Comparison of ENCODE assay signal across 8 cellular contexts in the genomic region with DNA sequence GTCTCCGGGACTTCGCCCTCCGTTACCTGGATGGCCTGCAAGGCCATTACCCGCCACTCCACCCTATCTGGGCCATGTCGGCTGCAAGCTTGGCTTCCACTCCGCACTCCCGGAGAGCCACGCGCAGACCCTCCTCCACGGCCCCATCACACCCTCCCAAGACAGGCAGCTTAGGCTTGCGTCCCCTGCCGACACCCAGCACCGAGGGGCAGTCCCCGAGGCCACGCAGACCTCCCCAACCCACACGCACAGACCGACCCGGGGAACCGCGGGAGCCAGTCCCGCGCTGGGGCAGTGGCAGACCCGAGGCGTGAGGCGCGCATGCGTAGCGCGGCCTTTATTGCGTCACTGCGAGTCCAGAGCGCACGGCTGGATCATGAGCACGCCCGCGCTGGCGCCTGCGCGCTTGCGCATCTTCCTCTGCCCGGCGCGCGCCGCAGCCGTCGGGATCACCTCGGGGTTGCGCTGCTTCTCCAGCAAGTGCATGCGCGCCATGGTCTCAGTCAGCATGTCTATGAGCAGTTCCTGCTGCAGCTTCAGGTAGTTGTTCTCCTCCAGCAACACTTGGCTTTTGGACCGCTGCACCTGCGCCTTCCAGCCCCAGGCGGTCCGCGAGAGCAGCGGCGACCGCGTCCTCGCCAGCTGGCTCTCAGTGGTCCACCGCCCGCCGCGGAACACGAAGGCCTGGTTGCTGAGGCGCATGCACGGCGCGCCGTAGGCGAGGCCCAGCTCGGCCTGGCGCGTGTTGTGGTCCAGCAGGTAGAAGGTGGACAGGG. TPM values are rescaled to one million over a fixed set of nuclear protein-coding genes. Genes with fewer than 3 reads are reported as not detected.
DNase-seq lines count a peak whose midpoint lies in the region; ATAC-seq lines count a peak whose summit lies in the region.

No MANE protein-coding gene starts in this region.

- H3K4me1 Mint-ChIP-seq in activated CD4-positive, alpha-beta T cell treated with anti-CD3 and anti-CD28 coated beads, Interleukin-2, amount 10 ng/mL, durations not matched to agents 7 days and 5 days, result peaks cover 33% of the 10 kb centered on the region

- ATAC-seq in GM19328 (IDR thresholded peaks at IDR 0.05; ENCODE audit: unreplicated experiment), result peak; percentile 93
- ATAC-seq in HG03460 (IDR thresholded peaks at IDR 0.05; ENCODE audit: unreplicated experiment), result peak; percentile 83
- ATAC-seq in left lobe of liver, result peak; percentile 86

- H4K20me1 ChIP-seq in BLaER1, result no peaks in the 10 kb centered on the region; the same call in 1 of the 2 replicates

- H3K9me3 ChIP-seq in BLaER1, result no peaks in the 10 kb centered on the region

- peaks cover 45% of the 10 kb centered on the region for H3K4me1 ChIP-seq in BLaER1

- H3K9ac ChIP-seq in BLaER1, result peak overlapping the region; percentile 92

- POLR2A ChIA-PET in activated CD4-positive, alpha-beta T cell treated with anti-CD3 and anti-CD28 coated beads, Interleukin-2, amount 10 ng/mL, durations not matched to agents 7 days and 5 days (lab: Charles Lee), result interaction anchor here (1.1 kb wide), 1 partner anchor 9 kb away, joined by 4 read pairs; no protein-coding TSS in a partner anchor

- H3K36me3 ChIP-seq in BLaER1, result no peaks in the 10 kb centered on the region

- peak overlapping the region; percentile 94 for H3K4me2 ChIP-seq in BLaER1

- peaks cover 29% of the 10 kb centered on the region for H3K36me3 Mint-ChIP-seq in activated CD4-positive, alpha-beta T cell treated with anti-CD3 and anti-CD28 coated beads, Interleukin-2, amount 10 ng/mL, durations not matched to agents 7 days and 5 days (ENCODE audit: low read depth)

- H3K27me3 Mint-ChIP-seq in activated CD4-positive, alpha-beta T cell treated with anti-CD3 and anti-CD28 coated beads, Interleukin-2, amount 10 ng/mL, durations not matched to agents 7 days and 5 days, result no peaks in the 10 kb centered on the region

- peak; percentile 82 to 92 for DNase-seq in NCI-H526 (lab: John Stamatoyannopoulos, UW)
- DNase-seq in activated CD4-positive, alpha-beta T cell treated with anti-CD3 and anti-CD28 coated beads, Interleukin-2, amount 10 ng/mL, durations not matched to agents 7 days and 5 days, result peak; percentile 94
- peak; percentile 69 for DNase-seq in cortex of kidney (lab: John Stamatoyannopoulos, UW)
- peak; percentile 98 for DNase-seq in left lobe of liver (ENCODE audit: low spot score)
- peak; percentile 95 for DNase-seq in stimulated activated CD4-positive, alpha-beta T cell treated with anti-CD3 and anti-CD28 coated beads, Interleukin-1b, Interleukin-23, amount 100 ng/mL, for 48 hours

- CTCF ChIA-PET in activated CD4-positive, alpha-beta T cell treated with anti-CD3 and anti-CD28 coated beads, Interleukin-2, amount 10 ng/mL, durations not matched to agents 7 days and 5 days (lab: Charles Lee), result interaction anchor here (1.3 to 5.1 kb wide), 4 partner anchors 9 to 18 kb away, joined by 4 to 31 read pairs (median 16); no protein-coding TSS in a partner anchor

- H3K4me3 ChIP-seq in BLaER1, result peak overlapping the region; percentile 87

- H3K4me3 Mint-ChIP-seq in activated CD4-positive, alpha-beta T cell treated with anti-CD3 and anti-CD28 coated beads, Interleukin-2, amount 10 ng/mL, durations not matched to agents 7 days and 5 days, result peak overlapping the region; percentile 99

- peak overlapping the region; percentile 99 for H3K27ac Mint-ChIP-seq in activated CD4-positive, alpha-beta T cell treated with anti-CD3 and anti-CD28 coated beads, Interleukin-2, amount 10 ng/mL, durations not matched to agents 7 days and 5 days

- H3K27me3 ChIP-seq in BLaER1, result no peaks in the 10 kb centered on the region; the same call in 1 of the 2 replicates

- H3K9me3 Mint-ChIP-seq in activated CD4-positive, alpha-beta T cell treated with anti-CD3 and anti-CD28 coated beads, Interleukin-2, amount 10 ng/mL, durations not matched to agents 7 days and 5 days, result no peaks in the 10 kb centered on the region

- peak overlapping the region; percentile 92 for H3K27ac ChIP-seq in BLaER1

RNA-seq across cellular contexts. Expression of a gene that starts 2.4 kb away (rescaled TPM):
- under 1 TPM; 0.35 to 0.44 TPM for total RNA-seq in activated CD4-positive, alpha-beta T cell treated with anti-CD3 and anti-CD28 coated beads, Interleukin-2, amount 10 ng/mL, durations not matched to agents 7 days and 5 days
- total RNA-seq in left lobe of liver, result not detected

RNA-seq across cellular contexts. Expression of a gene that starts 20.3 kb away (rescaled TPM):
- total RNA-seq in activated CD4-positive, alpha-beta T cell treated with anti-CD3 and anti-CD28 coated beads, Interleukin-2, amount 10 ng/mL, durations not matched to agents 7 days and 5 days, result 100 to 1,000 TPM; 369 to 418 TPM
- total RNA-seq in left lobe of liver, result 501 TPM

RNA-seq across cellular contexts. Expression of a gene that starts 54.2 kb away (rescaled TPM):
- total RNA-seq in activated CD4-positive, alpha-beta T cell treated with anti-CD3 and anti-CD28 coated beads, Interleukin-2, amount 10 ng/mL, durations not matched to agents 7 days and 5 days, result 10 to 100 TPM; 34.3 to 34.9 TPM
- total RNA-seq in left lobe of liver, result 7.3 TPM

RNA-seq across cellular contexts. Expression of a gene that starts 55.0 kb away (rescaled TPM):
- total RNA-seq in activated CD4-positive, alpha-beta T cell treated with anti-CD3 and anti-CD28 coated beads, Interleukin-2, amount 10 ng/mL, durations not matched to agents 7 days and 5 days, result 100 to 1,000 TPM; 895 to 954 TPM
- total RNA-seq in left lobe of liver, result 215 TPM

Comparison
In these comparisons a context has a peak if more than half of its experiments do, and no peak if none do; other contexts are left out.
1. Peak in every context shown above with its lines: DNase-seq, ATAC-seq, H3K4me3 ChIP-seq and H3K27ac ChIP-seq.